In genomic region chrX:54641530-54641929, GRCh38 we compare ENCODE assay signal across 1 cellular context.
A peak's percentile ranks its signal among the peaks of the same experiment; 100 is the strongest.
TF ChIP-seq lines count a peak whose summit lies in the region.

No MANE protein-coding gene starts in this region.

TF ChIP-seq in H1, 55 proteins besides CTCF, POLR2A, EP300 and RAD21 (continued from another document):
- TF ChIP-seq TAF1 (IDR thresholded peaks at IDR 0.05; ENCODE audit: low read depth, low read length) (peak; percentile 70; the same call in 1 of the 2 replicates), ASH2L (IDR thresholded peaks at IDR 0.05; ENCODE audit: low read length) (no peak), POLR2AphosphoS5 (IDR thresholded peaks at IDR 0.05; ENCODE audit: low read depth, low read length) (peak; percentile 41; the same call in 1 of the 2 replicates), EZH2 (IDR thresholded peaks at IDR 0.05; ENCODE audit: low read depth, low read length, severe bottlenecking) (no peak)
TF ChIP-seq in H1: peak in this region for 2.
